ENCODE assay signal across 1 cellular context in genomic region chr1:97412155-97412554, GRCh38.
A peak's percentile ranks its signal among the peaks of the same experiment; 100 is the strongest.
TF ChIP-seq lines count a peak whose summit lies in the region.

No MANE protein-coding gene starts in this region.

TF ChIP-seq in IMR-90, 13 proteins besides CTCF, POLR2A, EP300 and RAD21 (continued from another document):
- TF ChIP-seq ELK1 (IDR thresholded peaks at IDR 0.05; ENCODE audit: borderline replicate concordance, low read depth, low read length) (no peak), BHLHE40 (IDR thresholded peaks at IDR 0.05; ENCODE audit: low read depth, low read length) (no peak), RCOR1 (IDR thresholded peaks at IDR 0.05; ENCODE audit: insufficient replicate concordance, low read length) (no peak), NFE2L2 (IDR thresholded peaks at IDR 0.05; ENCODE audit: low read depth, low read length) (no peak), MAFK (IDR thresholded peaks at IDR 0.05; ENCODE audit: low read depth, low read length) (no peak), MAZ (IDR thresholded peaks at IDR 0.05; ENCODE audit: borderline replicate concordance, low read depth, low read length) (no peak), FOS (IDR thresholded peaks at IDR 0.05; ENCODE audit: low read depth, low read length) (no peak), RFX5 (IDR thresholded peaks at IDR 0.05; ENCODE audit: low read depth, low read length) (no peak)
- TF ChIP-seq, protein P1, sequence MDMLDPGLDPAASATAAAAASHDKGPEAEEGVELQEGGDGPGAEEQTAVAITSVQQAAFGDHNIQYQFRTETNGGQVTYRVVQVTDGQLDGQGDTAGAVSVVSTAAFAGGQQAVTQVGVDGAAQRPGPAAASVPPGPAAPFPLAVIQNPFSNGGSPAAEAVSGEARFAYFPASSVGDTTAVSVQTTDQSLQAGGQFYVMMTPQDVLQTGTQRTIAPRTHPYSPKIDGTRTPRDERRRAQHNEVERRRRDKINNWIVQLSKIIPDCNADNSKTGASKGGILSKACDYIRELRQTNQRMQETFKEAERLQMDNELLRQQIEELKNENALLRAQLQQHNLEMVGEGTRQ (IDR thresholded peaks at IDR 0.05; ENCODE audit: low read depth, low read length), result 0 out of 2 replicates have a peak, but pooled peaks have one; percentile 19
